In genomic region chr4:5821665-5822358, GRCh38 we compare ENCODE assay signal across 1 cellular context.
TF ChIP-seq lines count a peak whose summit lies in the region.

No MANE protein-coding gene starts in this region.

TF ChIP-seq in WTC11, 78 proteins besides CTCF, POLR2A, EP300 and RAD21 (continued from another document):
- TF ChIP-seq AR (CRISPR knock-in tag; IDR thresholded peaks at IDR 0.05) (0 out of 2 replicates have a peak, but pooled peaks have one; percentile 40), ELF4 (CRISPR knock-in tag; IDR thresholded peaks at IDR 0.05; ENCODE audit: low read depth) (no peak)
